Comparison of ENCODE assay signal across 11 cellular contexts in the genomic region with DNA sequence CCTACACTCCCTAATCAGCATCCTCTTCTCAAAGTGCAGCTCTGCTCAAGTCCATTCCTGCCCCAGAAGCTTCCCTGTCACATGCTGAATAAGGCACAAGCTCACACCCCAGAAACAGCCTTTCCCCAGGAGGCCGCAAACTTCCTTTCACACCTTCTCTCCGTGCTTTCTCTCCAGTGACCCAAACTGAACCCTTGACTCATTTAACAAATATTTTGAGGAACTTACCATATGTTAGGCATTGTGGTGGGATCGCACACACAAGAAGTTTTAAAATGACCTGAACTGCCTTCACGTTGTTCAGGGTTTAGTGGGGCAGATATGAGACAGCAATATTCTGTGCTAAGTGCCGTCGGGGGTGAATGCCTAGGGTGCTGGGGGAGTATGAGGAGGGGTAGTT.
A peak's percentile ranks its signal among the peaks of the same experiment; 100 is the strongest.
DNase-seq lines count a peak whose midpoint lies in the region; ATAC-seq lines count a peak whose summit lies in the region.
"Had no signal": no experiment of that assay in that cellular context is flagged by ENCODE, and none has a peak within 500 bp of the region (broad histone marks: within the 10 kb centered on the region; RNA-seq: fewer than 3 reads in every experiment).

No MANE protein-coding gene starts in this region.

- DNase-seq in AG08395 (ENCODE audit: low spot score): peak; percentile 61
- DNase-seq in RPMI7951 (ENCODE audit: low read depth): peak; percentile 92
- no peak for DNase-seq in DMS153 treated with DMSO at 0.1 percent for 48 hours (lab: John Stamatoyannopoulos, UW; ENCODE audit: unreplicated experiment)
- DNase-seq in NCI-H524 (lab: John Stamatoyannopoulos, UW): no peak
- DNase-seq in hippocampal formation (lab: John Stamatoyannopoulos, UW): no peak
- DNase-seq in activated naive CD4-positive, alpha-beta T cell treated with Interleukin-2 at 50 U/mL for 16 hours: no peak
- DNase-seq: activated CD4-positive, alpha-beta T cell treated with anti-CD3 and anti-CD28 coated beads, Interleukin-2, amount 10 ng/mL, durations not matched to agents 24 days and 14 days; NCI-H524 treated with DMSO at 0.1 percent for 48 hours; right cardiac atrium had no signal

- ATAC-seq in GM19351 (IDR thresholded peaks at IDR 0.05; ENCODE audit: unreplicated experiment) (peak; percentile 84), HG03039 (IDR thresholded peaks at IDR 0.05; ENCODE audit: unreplicated experiment) (peak; percentile 76)
- ATAC-seq: right cardiac atrium had no signal

Comparison
In these comparisons a context has a peak if more than half of its experiments do, and no peak if none do; other contexts are left out.
1. DNase-seq: peak in AG08395 (single experiment) and RPMI7951 (single experiment); none in DMS153 treated with DMSO at 0.1 percent for 48 hours (single experiment), NCI-H524 (0 of 2), hippocampal formation (0 of 2) and activated naive CD4-positive, alpha-beta T cell treated with Interleukin-2 at 50 U/mL for 16 hours (single experiment).